ENCODE assay signal across 1 cellular context in the genomic region with DNA sequence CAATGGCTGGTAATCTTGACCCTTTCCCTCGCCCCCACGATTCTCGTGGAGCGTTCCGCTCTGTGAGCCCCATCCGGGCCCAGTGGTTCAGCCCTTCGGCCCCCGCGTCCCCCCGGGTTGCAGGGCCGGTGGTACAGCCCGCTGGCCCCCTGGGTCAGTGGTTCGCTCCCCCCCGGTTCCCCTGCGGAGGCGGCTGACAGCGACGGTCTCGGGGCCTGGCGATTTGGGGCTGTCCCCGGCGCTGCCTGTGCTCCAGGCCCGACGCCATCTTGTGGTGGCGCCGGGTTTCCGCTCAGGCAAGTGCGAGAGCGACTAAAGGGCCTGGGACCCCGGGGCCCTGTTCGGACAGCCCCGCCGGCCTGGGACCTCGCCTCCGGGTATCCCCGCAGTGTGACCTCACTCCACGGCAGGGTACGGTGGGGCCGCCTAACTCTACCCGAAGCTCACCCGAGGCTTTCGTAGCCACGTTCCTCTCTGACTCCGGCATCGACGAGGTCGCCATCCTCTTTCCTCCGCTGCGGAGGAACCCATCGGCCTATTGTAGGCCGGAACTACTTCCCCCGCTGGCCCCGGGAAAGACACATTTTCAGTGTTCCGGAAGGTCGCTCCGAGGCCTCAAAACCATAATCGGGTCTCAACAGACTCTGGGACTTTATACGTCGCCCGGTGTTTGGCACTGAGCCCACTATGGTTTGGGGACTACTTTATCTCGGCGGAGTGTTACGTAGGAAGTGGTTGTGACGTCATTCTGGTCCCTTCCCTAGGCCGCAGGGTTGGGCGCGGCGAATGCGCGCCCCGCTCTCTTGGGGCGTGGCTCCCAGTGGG.
TF ChIP-seq lines count a peak whose summit lies in the region.

A gene with protein sequence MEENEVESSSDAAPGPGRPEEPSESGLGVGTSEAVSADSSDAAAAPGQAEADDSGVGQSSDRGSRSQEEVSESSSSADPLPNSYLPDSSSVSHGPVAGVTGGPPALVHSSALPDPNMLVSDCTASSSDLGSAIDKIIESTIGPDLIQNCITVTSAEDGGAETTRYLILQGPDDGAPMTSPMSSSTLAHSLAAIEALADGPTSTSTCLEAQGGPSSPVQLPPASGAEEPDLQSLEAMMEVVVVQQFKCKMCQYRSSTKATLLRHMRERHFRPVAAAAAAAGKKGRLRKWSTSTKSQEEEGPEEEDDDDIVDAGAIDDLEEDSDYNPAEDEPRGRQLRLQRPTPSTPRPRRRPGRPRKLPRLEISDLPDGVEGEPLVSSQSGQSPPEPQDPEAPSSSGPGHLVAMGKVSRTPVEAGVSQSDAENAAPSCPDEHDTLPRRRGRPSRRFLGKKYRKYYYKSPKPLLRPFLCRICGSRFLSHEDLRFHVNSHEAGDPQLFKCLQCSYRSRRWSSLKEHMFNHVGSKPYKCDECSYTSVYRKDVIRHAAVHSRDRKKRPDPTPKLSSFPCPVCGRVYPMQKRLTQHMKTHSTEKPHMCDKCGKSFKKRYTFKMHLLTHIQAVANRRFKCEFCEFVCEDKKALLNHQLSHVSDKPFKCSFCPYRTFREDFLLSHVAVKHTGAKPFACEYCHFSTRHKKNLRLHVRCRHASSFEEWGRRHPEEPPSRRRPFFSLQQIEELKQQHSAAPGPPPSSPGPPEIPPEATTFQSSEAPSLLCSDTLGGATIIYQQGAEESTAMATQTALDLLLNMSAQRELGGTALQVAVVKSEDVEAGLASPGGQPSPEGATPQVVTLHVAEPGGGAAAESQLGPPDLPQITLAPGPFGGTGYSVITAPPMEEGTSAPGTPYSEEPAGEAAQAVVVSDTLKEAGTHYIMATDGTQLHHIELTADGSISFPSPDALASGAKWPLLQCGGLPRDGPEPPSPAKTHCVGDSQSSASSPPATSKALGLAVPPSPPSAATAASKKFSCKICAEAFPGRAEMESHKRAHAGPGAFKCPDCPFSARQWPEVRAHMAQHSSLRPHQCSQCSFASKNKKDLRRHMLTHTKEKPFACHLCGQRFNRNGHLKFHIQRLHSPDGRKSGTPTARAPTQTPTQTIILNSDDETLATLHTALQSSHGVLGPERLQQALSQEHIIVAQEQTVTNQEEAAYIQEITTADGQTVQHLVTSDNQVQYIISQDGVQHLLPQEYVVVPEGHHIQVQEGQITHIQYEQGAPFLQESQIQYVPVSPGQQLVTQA (N-terminal part only) (minus strand): TSS at position 529 of the 825 bp plus-strand sequence. CDS start 793 bp downstream, outside the sequence.

TF ChIP-seq in HEK293, 187 proteins besides CTCF, POLR2A, EP300 and RAD21 (continued from another document):
- TF ChIP-seq ZNF302 (tag by site-specific recombination; IDR thresholded peaks at IDR 0.05; ENCODE audit: low read depth) (0 out of 2 replicates have a peak, but pooled peaks have one; percentile 67), ZNF146 (tag by site-specific recombination; IDR thresholded peaks at IDR 0.05) (peak; percentile 98), YY1 (tag by site-specific recombination; IDR thresholded peaks at IDR 0.05) (peak; percentile 96), ZNF239 (tag by site-specific recombination; IDR thresholded peaks at IDR 0.05) (peak; percentile 60; the same call in 1 of the 2 replicates), ZNF174 (tag by site-specific recombination; IDR thresholded peaks at IDR 0.05) (peak; percentile 83; the same call in 1 of the 2 replicates), REPIN1 (tag by site-specific recombination; IDR thresholded peaks at IDR 0.05; ENCODE audit: low read depth) (peak; percentile 93; the same call in 1 of the 2 replicates), ZBTB7A (tag by site-specific recombination; IDR thresholded peaks at IDR 0.05; ENCODE audit: low read depth) (peak; percentile 87; the same call in 1 of the 2 replicates), OVOL3 (tag by site-specific recombination; IDR thresholded peaks at IDR 0.05) (peak; percentile 95), KLF8 (tag by site-specific recombination; IDR thresholded peaks at IDR 0.05) (peak; percentile 100)
- TF ChIP-seq, protein P1, sequence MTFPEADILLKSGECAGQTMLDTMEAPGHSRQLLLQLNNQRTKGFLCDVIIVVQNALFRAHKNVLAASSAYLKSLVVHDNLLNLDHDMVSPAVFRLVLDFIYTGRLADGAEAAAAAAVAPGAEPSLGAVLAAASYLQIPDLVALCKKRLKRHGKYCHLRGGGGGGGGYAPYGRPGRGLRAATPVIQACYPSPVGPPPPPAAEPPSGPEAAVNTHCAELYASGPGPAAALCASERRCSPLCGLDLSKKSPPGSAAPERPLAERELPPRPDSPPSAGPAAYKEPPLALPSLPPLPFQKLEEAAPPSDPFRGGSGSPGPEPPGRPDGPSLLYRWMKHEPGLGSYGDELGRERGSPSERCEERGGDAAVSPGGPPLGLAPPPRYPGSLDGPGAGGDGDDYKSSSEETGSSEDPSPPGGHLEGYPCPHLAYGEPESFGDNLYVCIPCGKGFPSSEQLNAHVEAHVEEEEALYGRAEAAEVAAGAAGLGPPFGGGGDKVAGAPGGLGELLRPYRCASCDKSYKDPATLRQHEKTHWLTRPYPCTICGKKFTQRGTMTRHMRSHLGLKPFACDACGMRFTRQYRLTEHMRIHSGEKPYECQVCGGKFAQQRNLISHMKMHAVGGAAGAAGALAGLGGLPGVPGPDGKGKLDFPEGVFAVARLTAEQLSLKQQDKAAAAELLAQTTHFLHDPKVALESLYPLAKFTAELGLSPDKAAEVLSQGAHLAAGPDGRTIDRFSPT (tag by site-specific recombination; IDR thresholded peaks at IDR 0.05), result peak; percentile 76
- TF ChIP-seq, protein P2, sequence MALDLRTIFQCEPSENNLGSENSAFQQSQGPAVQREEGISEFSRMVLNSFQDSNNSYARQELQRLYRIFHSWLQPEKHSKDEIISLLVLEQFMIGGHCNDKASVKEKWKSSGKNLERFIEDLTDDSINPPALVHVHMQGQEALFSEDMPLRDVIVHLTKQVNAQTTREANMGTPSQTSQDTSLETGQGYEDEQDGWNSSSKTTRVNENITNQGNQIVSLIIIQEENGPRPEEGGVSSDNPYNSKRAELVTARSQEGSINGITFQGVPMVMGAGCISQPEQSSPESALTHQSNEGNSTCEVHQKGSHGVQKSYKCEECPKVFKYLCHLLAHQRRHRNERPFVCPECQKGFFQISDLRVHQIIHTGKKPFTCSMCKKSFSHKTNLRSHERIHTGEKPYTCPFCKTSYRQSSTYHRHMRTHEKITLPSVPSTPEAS (tag by site-specific recombination; IDR thresholded peaks at IDR 0.05), result peak; percentile 63; the same call in 1 of the 2 replicates
- TF ChIP-seq, protein P3, sequence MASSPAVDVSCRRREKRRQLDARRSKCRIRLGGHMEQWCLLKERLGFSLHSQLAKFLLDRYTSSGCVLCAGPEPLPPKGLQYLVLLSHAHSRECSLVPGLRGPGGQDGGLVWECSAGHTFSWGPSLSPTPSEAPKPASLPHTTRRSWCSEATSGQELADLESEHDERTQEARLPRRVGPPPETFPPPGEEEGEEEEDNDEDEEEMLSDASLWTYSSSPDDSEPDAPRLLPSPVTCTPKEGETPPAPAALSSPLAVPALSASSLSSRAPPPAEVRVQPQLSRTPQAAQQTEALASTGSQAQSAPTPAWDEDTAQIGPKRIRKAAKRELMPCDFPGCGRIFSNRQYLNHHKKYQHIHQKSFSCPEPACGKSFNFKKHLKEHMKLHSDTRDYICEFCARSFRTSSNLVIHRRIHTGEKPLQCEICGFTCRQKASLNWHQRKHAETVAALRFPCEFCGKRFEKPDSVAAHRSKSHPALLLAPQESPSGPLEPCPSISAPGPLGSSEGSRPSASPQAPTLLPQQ (tag by site-specific recombination; IDR thresholded peaks at IDR 0.05), result peak; percentile 96
